17 cellular contexts compared by ENCODE assay signal in the genomic region with DNA sequence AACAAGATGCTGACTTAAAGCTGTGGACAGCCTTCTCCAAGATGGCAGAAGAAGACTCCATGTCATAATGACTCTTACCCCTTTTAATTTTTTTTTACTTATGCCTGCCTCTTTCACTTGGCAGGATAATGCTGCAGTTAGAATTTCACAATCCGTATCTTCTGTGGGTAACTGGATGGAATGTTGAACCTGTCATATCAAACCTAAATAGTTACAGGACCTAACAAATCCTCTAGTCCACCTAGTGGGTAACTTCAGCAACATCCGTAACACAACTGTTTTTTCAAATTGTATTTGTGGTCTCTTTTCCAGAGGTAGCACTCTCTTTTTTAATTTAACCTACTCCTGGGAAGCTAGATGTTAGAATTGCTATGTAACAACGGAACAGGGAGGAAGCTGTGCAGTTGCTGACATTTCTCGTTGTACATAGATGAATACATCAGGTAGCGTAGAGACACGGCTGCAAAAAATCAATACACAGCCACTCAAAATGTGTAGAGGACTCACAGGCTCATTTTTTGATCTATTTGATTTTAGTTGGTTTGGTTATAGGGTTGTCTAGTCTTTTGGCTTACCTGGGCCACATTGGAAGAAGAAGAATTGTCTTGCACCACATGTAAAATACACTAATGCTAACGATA. TPM values are rescaled to one million over a fixed set of nuclear protein-coding genes. Genes with fewer than 3 reads are reported as not detected.
DNase-seq lines count a peak whose midpoint lies in the region; ATAC-seq and TF ChIP-seq lines count a peak whose summit lies in the region.
"Had no signal": no experiment of that assay in that cellular context is flagged by ENCODE, and none has a peak within 500 bp of the region (broad histone marks: within the 10 kb centered on the region; RNA-seq: fewer than 3 reads in every experiment).

No MANE protein-coding gene starts in this region.

- H3K27me3 Mint-ChIP-seq in Caco-2 (ENCODE audit: insufficient read depth, unreplicated experiment) = peaks cover 2% of the 10 kb centered on the region

- POLR2A ChIA-PET in Caco-2 (lab: Charles Lee) = no interaction called here

- no peak overlapping the region for H3K4me3 Mint-ChIP-seq in Caco-2 (ENCODE audit: unreplicated experiment)
- H3K4me3 Mint-ChIP-seq: activated naive CD8-positive, alpha-beta T cell treated with anti-CD3 and anti-CD28 coated beads, Interleukin-2, amount 10 ng/mL, durations not matched to agents 7 days and 5 days; CD4-positive, CD25-positive, alpha-beta regulatory T cell had no signal

- CTCF ChIA-PET in Caco-2 (lab: Charles Lee) = interaction anchor here (0.7 kb wide), 2 partner anchors 10 to 111 kb away, joined by 3 to 4 read pairs; no protein-coding TSS in a partner anchor

- peak; percentile 18 to 21 for TF ChIP-seq CTCF in Caco-2 (IDR thresholded peaks at IDR 0.05; ENCODE audit: insufficient read depth in 1 of 2, low read depth in 1 of 2, low read length in 1 of 2, severe bottlenecking in 1 of 2, unreplicated experiment in 1 of 2)
- TF ChIP-seq CTCF in astrocyte of the spinal cord (IDR thresholded peaks at IDR 0.05; ENCODE audit: low read depth, low read length) = peak; percentile 18
- no peak for TF ChIP-seq CTCF in mucosa of descending colon (IDR thresholded peaks at IDR 0.05)

- H3K4me3 ChIP-seq in Caco-2 (ENCODE audit: low read depth, low read length) (no peak overlapping the region), astrocyte of the spinal cord (ENCODE audit: low read depth, low read length) (no peak overlapping the region), mucosa of descending colon (no peak overlapping the region)
- H3K4me3 ChIP-seq: dorsolateral prefrontal cortex, lower lobe of right lung, pancreas, Peyer's patch had no signal

- no peaks in the 10 kb centered on the region for H3K27me3 ChIP-seq in Caco-2 (replicated peaks; ENCODE audit: control insufficient read depth, insufficient read depth, low read length)
- H3K27me3 ChIP-seq: dorsolateral prefrontal cortex, pancreas, Peyer's patch had no signal

- BruUV-seq in Caco-2 (replicated peaks; lab: Mats Ljungman, UMichigan) = no TSS peak

- H3K9me3 ChIP-seq in Caco-2 (no peaks in the 10 kb centered on the region), mucosa of descending colon (no peaks in the 10 kb centered on the region)
- H3K9me3 ChIP-seq: lower lobe of right lung, pancreas, Peyer's patch had no signal

- no peaks in the 10 kb centered on the region for H3K9me3 Mint-ChIP-seq in Caco-2 (ENCODE audit: unreplicated experiment)
- H3K9me3 Mint-ChIP-seq: activated naive CD8-positive, alpha-beta T cell treated with anti-CD3 and anti-CD28 coated beads, Interleukin-2, amount 10 ng/mL, durations not matched to agents 7 days and 5 days had no signal

- peaks cover 10% of the 10 kb centered on the region for H3K4me1 Mint-ChIP-seq in Caco-2 (ENCODE audit: low read depth, unreplicated experiment)

- intact Hi-C loops in Caco-2 (cut with micrococcal nuclease; ENCODE audit: unreplicated experiment) = no loop called here
- intact Hi-C loops in mucosa of descending colon (cut with DNase I, micrococcal nuclease) = no loop called here
- intact Hi-C loops in Right ventricle myocardium inferior (cut with DNase I) = no loop called here

- in situ Hi-C loops in astrocyte of the spinal cord (cut with HindIII; ENCODE audit: low sequenced_read_pairs) = no loop called here

- ATAC-seq in mucosa of descending colon = no peak
- ATAC-seq in Right ventricle myocardium inferior = no peak
- ATAC-seq: lower lobe of right lung had no signal

- no peak overlapping the region for H3K27ac ChIP-seq in substantia nigra (ENCODE audit: low read depth, low read length, poor library complexity, severe bottlenecking)
- H3K27ac ChIP-seq: dorsolateral prefrontal cortex, lower lobe of right lung, pancreas, Peyer's patch had no signal

- H3K27ac Mint-ChIP-seq in Caco-2 (ENCODE audit: unreplicated experiment) = no peak overlapping the region
- H3K27ac Mint-ChIP-seq: activated naive CD8-positive, alpha-beta T cell treated with anti-CD3 and anti-CD28 coated beads, Interleukin-2, amount 10 ng/mL, durations not matched to agents 7 days and 5 days; CD4-positive, CD25-positive, alpha-beta regulatory T cell had no signal

- H3K36me3 ChIP-seq in Caco-2 (ENCODE audit: control insufficient read depth, insufficient read depth, low read length) = no peaks in the 10 kb centered on the region
- no peaks in the 10 kb centered on the region for H3K36me3 ChIP-seq in mucosa of descending colon (ENCODE audit: low read depth)
- H3K36me3 ChIP-seq: lower lobe of right lung, pancreas, Peyer's patch had no signal

- DNase-seq in Caco-2 (no peak), LHCN-M2 (ENCODE audit: low read depth) (peak; percentile 2), astrocyte of the spinal cord (ENCODE audit: low read depth, low spot score) (no peak), kidney glomerular epithelial cell (lab: John Stamatoyannopoulos, UW) (peak; percentile 9), mucosa of descending colon (no peak), NCI-H1694 (lab: John Stamatoyannopoulos, UW) (no peak), substantia nigra (lab: John Stamatoyannopoulos, UW) (no peak), Right ventricle myocardium inferior (ENCODE audit: missing footprints) (no peak)
- DNase-seq: activated naive CD8-positive, alpha-beta T cell treated with anti-CD3 and anti-CD28 coated beads, Interleukin-2, amount 10 ng/mL, durations not matched to agents 7 days and 5 days; CD4-positive, CD25-positive, alpha-beta regulatory T cell; dorsolateral prefrontal cortex; lower lobe of right lung; NCI-H187; pancreas; Peyer's patch; stimulated activated CD4-positive, alpha-beta T cell treated with anti-CD3 and anti-CD28 coated beads, Interleukin-2, amount 100 ng/mL, for 24 hours; stimulated activated naive CD4-positive, alpha-beta T cell treated with Interleukin-2 at 50 U/mL for 16 hours had no signal

- H3K36me3 Mint-ChIP-seq in Caco-2 (ENCODE audit: insufficient read depth, unreplicated experiment) = no peaks in the 10 kb centered on the region
- H3K36me3 Mint-ChIP-seq: activated naive CD8-positive, alpha-beta T cell treated with anti-CD3 and anti-CD28 coated beads, Interleukin-2, amount 10 ng/mL, durations not matched to agents 7 days and 5 days; CD4-positive, CD25-positive, alpha-beta regulatory T cell had no signal

- H3K4me1 ChIP-seq in Caco-2 (no peaks in the 10 kb centered on the region), mucosa of descending colon (ENCODE audit: low read depth) (no peaks in the 10 kb centered on the region)
- H3K4me1 ChIP-seq: lower lobe of right lung, pancreas, Peyer's patch had no signal

RNA-seq across cellular contexts. Expression of gene TRPM1, which starts 43.9 kb away (rescaled TPM):
- total RNA-seq in Caco-2 (2022) (not detected in 2 replicates), LHCN-M2 (2014; rRNA removed) (not detected in 2 replicates), mucosa of descending colon (not detected), Right ventricle myocardium inferior (not detected)
- not detected for polyA plus RNA-seq in LHCN-M2 (2012)
- total RNA-seq: activated naive CD8-positive, alpha-beta T cell treated with anti-CD3 and anti-CD28 coated beads, Interleukin-2, amount 10 ng/mL, durations not matched to agents 7 days and 5 days; CD4-positive, CD25-positive, alpha-beta regulatory T cell; lower lobe of right lung; Peyer's patch had no signal
- polyA plus RNA-seq: CD4-positive, CD25-positive, alpha-beta regulatory T cell; pancreas had no signal

Comparison
In these comparisons a context has a peak if more than half of its experiments do, and no peak if none do; other contexts are left out.
1. DNase-seq: peak in LHCN-M2 (single experiment) and kidney glomerular epithelial cell (single experiment); none in Caco-2 (0 of 2), astrocyte of the spinal cord (single experiment), mucosa of descending colon (0 of 3), NCI-H1694 (single experiment), substantia nigra (0 of 49) and Right ventricle myocardium inferior (single experiment).